Comparison of ENCODE assay signal across 1 cellular context in genomic region chr14:23006544-23007419, GRCh38.
TF ChIP-seq lines count a peak whose summit lies in the region.

No MANE protein-coding gene starts in this region.

TF ChIP-seq in HepG2, 621 proteins besides CTCF, POLR2A, EP300 and RAD21 (continued from another document and continues in another):
- TF ChIP-seq ZNF414 (CRISPR knock-in tag; IDR thresholded peaks at IDR 0.05) (no peak; the same call in 1 of the 2 replicates), ZHX2 (IDR thresholded peaks at IDR 0.05; ENCODE audit: low read depth) (peak; percentile 91), ZHX2 (CRISPR knock-in tag; IDR thresholded peaks at IDR 0.05; ENCODE audit: borderline replicate concordance) (peak; percentile 62; the same call in 1 of the 2 replicates), GABPA (IDR thresholded peaks at IDR 0.05; ENCODE audit: low read depth, low read length) (no peak), GABPA (CRISPR knock-in tag; IDR thresholded peaks at IDR 0.05; ENCODE audit: low read depth) (no peak), ZNF33A (CRISPR knock-in tag; IDR thresholded peaks at IDR 0.05; ENCODE audit: borderline replicate concordance) (peak; percentile 97; the same call in 1 of the 2 replicates), ZNF749 (CRISPR knock-in tag; IDR thresholded peaks at IDR 0.05; ENCODE audit: borderline replicate concordance) (peak; percentile 99; the same call in 1 of the 2 replicates), SIN3A (IDR thresholded peaks at IDR 0.05; ENCODE audit: borderline replicate concordance, low read depth, low read length) (peak; percentile 46; the same call in 1 of the 2 replicates), SRSF4 (IDR thresholded peaks at IDR 0.05; ENCODE audit: low read depth, low read length, poor library complexity, severe bottlenecking) (no peak), HDAC2 (CRISPR knock-in tag; IDR thresholded peaks at IDR 0.05) (peak; percentile 99), PRPF4 (IDR thresholded peaks at IDR 0.05; ENCODE audit: low read depth, low read length, poor library complexity, severe bottlenecking) (no peak), ASH2L (IDR thresholded peaks at IDR 0.05; ENCODE audit: insufficient read length, low read depth, low read length) (peak; percentile 98), DMAP1 (CRISPR knock-in tag; IDR thresholded peaks at IDR 0.05) (peak; percentile 100), ZBTB39 (CRISPR knock-in tag; IDR thresholded peaks at IDR 0.05) (peak; percentile 50; the same call in 1 of the 2 replicates), TOE1 (CRISPR knock-in tag; IDR thresholded peaks at IDR 0.05) (peak; percentile 78; the same call in 1 of the 2 replicates), ZNF644 (CRISPR knock-in tag; IDR thresholded peaks at IDR 0.05; ENCODE audit: low read depth) (peak; percentile 50), JDP2 (CRISPR knock-in tag; IDR thresholded peaks at IDR 0.05; ENCODE audit: borderline replicate concordance) (peak; percentile 95), ZNF552 (CRISPR knock-in tag; IDR thresholded peaks at IDR 0.05; ENCODE audit: borderline replicate concordance) (peak; percentile 47; the same call in 1 of the 2 replicates), TRAFD1 (CRISPR knock-in tag; IDR thresholded peaks at IDR 0.05; ENCODE audit: borderline replicate concordance) (peak; percentile 76; the same call in 1 of the 2 replicates), NFIB (CRISPR knock-in tag; IDR thresholded peaks at IDR 0.05; ENCODE audit: borderline replicate concordance) (peak; percentile 86; the same call in 1 of the 2 replicates), DPF2 (CRISPR knock-in tag; IDR thresholded peaks at IDR 0.05; ENCODE audit: borderline replicate concordance, low read depth) (no peak; the same call in 1 of the 2 replicates), ZNF10 (CRISPR knock-in tag; IDR thresholded peaks at IDR 0.05; ENCODE audit: borderline replicate concordance, low read depth) (no peak), LRRFIP1 (CRISPR knock-in tag; conservative IDR thresholded peaks at IDR 0.05) (no peak; the same call in none of the 2 replicates), KLF15 (CRISPR knock-in tag; IDR thresholded peaks at IDR 0.05; ENCODE audit: borderline replicate concordance) (peak; percentile 87), ADNP (CRISPR knock-in tag; IDR thresholded peaks at IDR 0.05) (peak; percentile 61; the same call in 1 of the 2 replicates), ZNF329 (CRISPR knock-in tag; IDR thresholded peaks at IDR 0.05; ENCODE audit: low read depth) (peak; percentile 89), FIP1L1 (IDR thresholded peaks at IDR 0.05; ENCODE audit: borderline replicate concordance, insufficient read depth, low read depth, low read length) (peak; percentile 92; the same call in 1 of the 2 replicates), ZNF207 (IDR thresholded peaks at IDR 0.05; ENCODE audit: borderline replicate concordance) (no peak), E2F2 (CRISPR knock-in tag; IDR thresholded peaks at IDR 0.05; ENCODE audit: borderline replicate concordance) (peak; percentile 99), FOXP1 (IDR thresholded peaks at IDR 0.05) (peak; percentile 81; the same call in 1 of the 2 replicates), FOXP1 (CRISPR knock-in tag; IDR thresholded peaks at IDR 0.05) (peak; percentile 94), GRHL1 (CRISPR knock-in tag; conservative IDR thresholded peaks at IDR 0.05) (no peak), TEF (CRISPR knock-in tag; IDR thresholded peaks at IDR 0.05) (peak; percentile 92), ZNF713 (CRISPR knock-in tag; IDR thresholded peaks at IDR 0.05) (peak; percentile 98), SIX4 (CRISPR knock-in tag; IDR thresholded peaks at IDR 0.05) (peak; percentile 75; the same call in 1 of the 2 replicates), DNMT3B (CRISPR knock-in tag; conservative IDR thresholded peaks at IDR 0.05) (peak; percentile 97; the same call in 1 of the 2 replicates), ZNF883 (CRISPR knock-in tag; IDR thresholded peaks at IDR 0.05; ENCODE audit: not compliant biosample characterization) (peak; percentile 100), ZNF101 (CRISPR knock-in tag; IDR thresholded peaks at IDR 0.05; ENCODE audit: borderline replicate concordance, low read depth) (peak; percentile 23; the same call in 1 of the 2 replicates), CCAR2 (optimal IDR thresholded peaks at IDR 0.05; ENCODE audit: low read depth, low read length) (peak; percentile 20), SNAPC5 (CRISPR knock-in tag; IDR thresholded peaks at IDR 0.05; ENCODE audit: borderline replicate concordance) (peak; percentile 90), ZKSCAN8 (CRISPR knock-in tag; IDR thresholded peaks at IDR 0.05; ENCODE audit: borderline replicate concordance) (peak; percentile 96), NFE2L1 (CRISPR knock-in tag; IDR thresholded peaks at IDR 0.05; ENCODE audit: borderline replicate concordance) (peak; percentile 97), NPAS2 (CRISPR knock-in tag; IDR thresholded peaks at IDR 0.05; ENCODE audit: borderline replicate concordance) (no peak), ZNF234 (CRISPR knock-in tag; conservative IDR thresholded peaks at IDR 0.05) (peak; percentile 98), E2F1 (CRISPR knock-in tag; IDR thresholded peaks at IDR 0.05) (peak; percentile 98)
